In the genomic region with DNA sequence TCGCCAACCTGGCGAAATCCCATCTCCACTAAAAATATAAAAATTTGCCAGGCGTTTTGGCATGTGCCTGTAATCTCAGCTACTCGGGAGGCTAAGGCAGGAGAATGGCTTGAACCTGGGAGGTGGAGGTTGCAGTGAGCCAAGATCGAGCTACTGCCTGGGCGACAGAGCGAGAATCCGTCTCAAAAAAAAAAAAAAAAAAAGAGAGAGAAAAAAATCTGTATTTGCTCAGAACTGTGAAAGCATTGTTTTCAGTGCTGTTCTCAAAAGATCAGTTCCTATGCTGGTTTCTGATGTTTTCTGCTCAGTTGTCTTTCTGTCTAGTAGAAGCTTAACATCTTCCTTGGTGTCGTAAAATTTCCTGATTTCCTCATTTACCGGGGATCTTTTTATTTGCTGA, we compare ENCODE assay signal across 1 cellular context.
TF ChIP-seq lines count a peak whose summit lies in the region.

No MANE protein-coding gene starts in this region.

TF ChIP-seq in neural cell, 6 proteins besides CTCF, POLR2A, EP300 and RAD21 (continued from another document):
- TF ChIP-seq, protein P1, sequence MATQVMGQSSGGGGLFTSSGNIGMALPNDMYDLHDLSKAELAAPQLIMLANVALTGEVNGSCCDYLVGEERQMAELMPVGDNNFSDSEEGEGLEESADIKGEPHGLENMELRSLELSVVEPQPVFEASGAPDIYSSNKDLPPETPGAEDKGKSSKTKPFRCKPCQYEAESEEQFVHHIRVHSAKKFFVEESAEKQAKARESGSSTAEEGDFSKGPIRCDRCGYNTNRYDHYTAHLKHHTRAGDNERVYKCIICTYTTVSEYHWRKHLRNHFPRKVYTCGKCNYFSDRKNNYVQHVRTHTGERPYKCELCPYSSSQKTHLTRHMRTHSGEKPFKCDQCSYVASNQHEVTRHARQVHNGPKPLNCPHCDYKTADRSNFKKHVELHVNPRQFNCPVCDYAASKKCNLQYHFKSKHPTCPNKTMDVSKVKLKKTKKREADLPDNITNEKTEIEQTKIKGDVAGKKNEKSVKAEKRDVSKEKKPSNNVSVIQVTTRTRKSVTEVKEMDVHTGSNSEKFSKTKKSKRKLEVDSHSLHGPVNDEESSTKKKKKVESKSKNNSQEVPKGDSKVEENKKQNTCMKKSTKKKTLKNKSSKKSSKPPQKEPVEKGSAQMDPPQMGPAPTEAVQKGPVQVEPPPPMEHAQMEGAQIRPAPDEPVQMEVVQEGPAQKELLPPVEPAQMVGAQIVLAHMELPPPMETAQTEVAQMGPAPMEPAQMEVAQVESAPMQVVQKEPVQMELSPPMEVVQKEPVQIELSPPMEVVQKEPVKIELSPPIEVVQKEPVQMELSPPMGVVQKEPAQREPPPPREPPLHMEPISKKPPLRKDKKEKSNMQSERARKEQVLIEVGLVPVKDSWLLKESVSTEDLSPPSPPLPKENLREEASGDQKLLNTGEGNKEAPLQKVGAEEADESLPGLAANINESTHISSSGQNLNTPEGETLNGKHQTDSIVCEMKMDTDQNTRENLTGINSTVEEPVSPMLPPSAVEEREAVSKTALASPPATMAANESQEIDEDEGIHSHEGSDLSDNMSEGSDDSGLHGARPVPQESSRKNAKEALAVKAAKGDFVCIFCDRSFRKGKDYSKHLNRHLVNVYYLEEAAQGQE (IDR thresholded peaks at IDR 0.05; ENCODE audit: borderline replicate concordance), result no peak
- TF ChIP-seq MXI1 (conservative IDR thresholded peaks at IDR 0.05; ENCODE audit: poor library complexity, severe bottlenecking) (no peak), POLR2AphosphoS5 (IDR thresholded peaks at IDR 0.05) (no peak)
